In genomic region chr10:26334232-26334931, GRCh38 we compare ENCODE assay signal across 13 cellular contexts.
"Had no signal": no experiment of that assay in that cellular context is flagged by ENCODE, and none has a peak within 500 bp of the region (broad histone marks: within the 10 kb centered on the region; RNA-seq: fewer than 3 reads in every experiment).

No MANE protein-coding gene starts in this region.

- H3K27ac ChIP-seq: ascending aorta, cardiac muscle cell, colonic mucosa, epithelial cell of prostate, esophagus squamous epithelium, lower lobe of right lung, uterus, WERI-Rb-1 had no signal

- FAIRE-seq: endometrium had no signal

- H3K9me3 ChIP-seq: colonic mucosa, esophagus squamous epithelium, lower lobe of right lung, neutrophil had no signal

- H3K27me3 ChIP-seq: ascending aorta, cardiac muscle cell, colonic mucosa, esophagus squamous epithelium, heart right ventricle, neutrophil, uterus had no signal

- H3K36me3 ChIP-seq: ascending aorta, cardiac muscle cell, colonic mucosa, esophagus squamous epithelium, heart right ventricle, lower lobe of right lung, neutrophil, uterus, WERI-Rb-1 had no signal

- H3K4me1 ChIP-seq: ascending aorta, colonic mucosa, lower lobe of right lung, uterus had no signal

- DNase-seq: activated gamma-delta T cell, cerebellar nuclear complex, esophagus squamous epithelium had no signal

- H3K4me3 ChIP-seq: cardiac muscle cell, uterus had no signal
